ENCODE assay signal across 1 cellular context in the genomic region with DNA sequence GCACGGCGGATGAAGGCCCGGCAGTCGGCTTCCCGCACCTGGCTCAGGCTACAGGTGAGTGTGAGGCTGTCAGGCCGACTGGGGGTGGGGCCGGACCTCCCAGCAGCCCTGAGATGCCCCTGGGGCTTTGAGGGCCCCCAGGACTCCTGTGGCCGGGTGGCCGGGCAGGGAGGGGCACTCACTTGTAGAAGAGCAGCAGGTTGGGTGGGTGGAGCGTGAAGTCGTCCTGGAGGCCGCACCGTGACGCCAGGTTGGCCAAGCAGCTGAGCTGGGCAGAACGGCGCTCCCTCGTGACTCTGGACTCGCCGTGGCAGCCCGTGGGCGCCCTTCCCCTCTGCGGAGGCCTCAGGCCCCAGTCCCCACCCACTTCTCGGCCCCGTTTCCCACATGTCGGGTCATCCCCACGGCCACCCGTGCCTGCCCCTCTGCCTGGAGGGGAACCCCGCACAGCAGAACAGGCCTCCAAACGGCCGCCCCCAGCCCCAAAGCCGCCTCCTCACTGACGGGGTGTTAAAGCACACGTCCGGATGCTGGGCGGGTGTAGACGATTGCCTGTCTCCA.
TF ChIP-seq lines count a peak whose summit lies in the region.

No MANE protein-coding gene starts in this region.

TF ChIP-seq in K562, 482 proteins besides CTCF, POLR2A, EP300 and RAD21:
- TF ChIP-seq PCBP1 (IDR thresholded peaks at IDR 0.05; ENCODE audit: low read depth, low read length, poor library complexity, severe bottlenecking) (peak; percentile 5), SIN3B (IDR thresholded peaks at IDR 0.05; ENCODE audit: low read depth) (no peak)
- TF ChIP-seq, protein P1, sequence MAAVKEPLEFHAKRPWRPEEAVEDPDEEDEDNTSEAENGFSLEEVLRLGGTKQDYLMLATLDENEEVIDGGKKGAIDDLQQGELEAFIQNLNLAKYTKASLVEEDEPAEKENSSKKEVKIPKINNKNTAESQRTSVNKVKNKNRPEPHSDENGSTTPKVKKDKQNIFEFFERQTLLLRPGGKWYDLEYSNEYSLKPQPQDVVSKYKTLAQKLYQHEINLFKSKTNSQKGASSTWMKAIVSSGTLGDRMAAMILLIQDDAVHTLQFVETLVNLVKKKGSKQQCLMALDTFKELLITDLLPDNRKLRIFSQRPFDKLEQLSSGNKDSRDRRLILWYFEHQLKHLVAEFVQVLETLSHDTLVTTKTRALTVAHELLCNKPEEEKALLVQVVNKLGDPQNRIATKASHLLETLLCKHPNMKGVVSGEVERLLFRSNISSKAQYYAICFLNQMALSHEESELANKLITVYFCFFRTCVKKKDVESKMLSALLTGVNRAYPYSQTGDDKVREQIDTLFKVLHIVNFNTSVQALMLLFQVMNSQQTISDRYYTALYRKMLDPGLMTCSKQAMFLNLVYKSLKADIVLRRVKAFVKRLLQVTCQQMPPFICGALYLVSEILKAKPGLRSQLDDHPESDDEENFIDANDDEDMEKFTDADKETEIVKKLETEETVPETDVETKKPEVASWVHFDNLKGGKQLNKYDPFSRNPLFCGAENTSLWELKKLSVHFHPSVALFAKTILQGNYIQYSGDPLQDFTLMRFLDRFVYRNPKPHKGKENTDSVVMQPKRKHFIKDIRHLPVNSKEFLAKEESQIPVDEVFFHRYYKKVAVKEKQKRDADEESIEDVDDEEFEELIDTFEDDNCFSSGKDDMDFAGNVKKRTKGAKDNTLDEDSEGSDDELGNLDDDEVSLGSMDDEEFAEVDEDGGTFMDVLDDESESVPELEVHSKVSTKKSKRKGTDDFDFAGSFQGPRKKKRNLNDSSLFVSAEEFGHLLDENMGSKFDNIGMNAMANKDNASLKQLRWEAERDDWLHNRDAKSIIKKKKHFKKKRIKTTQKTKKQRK (IDR thresholded peaks at IDR 0.05; ENCODE audit: borderline replicate concordance, low read depth, low read length): no peak
